ENCODE assay signal across 11 cellular contexts in the genomic region with DNA sequence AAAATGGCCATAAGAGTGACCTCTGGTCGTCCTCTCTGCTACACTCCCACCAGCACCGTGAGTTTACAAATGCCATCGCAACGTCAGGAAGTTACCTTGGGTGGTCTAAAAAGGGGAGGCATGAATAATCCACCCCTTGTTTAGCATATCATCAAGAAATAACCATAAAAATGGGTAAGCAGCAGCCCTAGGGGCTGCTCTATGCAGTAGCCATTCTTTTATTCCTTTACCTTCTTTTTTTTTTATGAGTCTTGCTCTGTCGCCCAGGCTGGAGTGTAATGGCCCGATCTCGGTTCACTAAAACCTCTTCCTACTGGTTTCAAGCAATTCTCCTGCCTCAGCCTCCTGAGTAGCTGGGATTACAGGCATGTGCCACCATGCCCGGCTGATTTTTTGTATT. TPM values are rescaled to one million over a fixed set of nuclear protein-coding genes. Genes with fewer than 3 reads are reported as not detected.
DNase-seq lines count a peak whose midpoint lies in the region; ATAC-seq and TF ChIP-seq lines count a peak whose summit lies in the region.
"Not testable (repeated sequence)": the region's sequence is repeated elsewhere in the genome, so short reads cannot be mapped to it uniquely, and the experiment has no call there.
"Had no signal": no experiment of that assay in that cellular context is flagged by ENCODE, and none has a peak within 500 bp of the region (broad histone marks: within the 10 kb centered on the region; RNA-seq: fewer than 3 reads in every experiment).

No MANE protein-coding gene starts in this region.

- H3K9ac ChIP-seq in GM23248: peak overlapping the region; percentile 62
- H3K9ac ChIP-seq in colonic mucosa (ENCODE audit: low read depth in 2 of 2, low read length in 2 of 2): not testable (repeated sequence)

- 0 out of 2 replicates have a peak, but pooled peaks cover 14% of the 10 kb centered on the region for H3K79me2 ChIP-seq in GM23248 (ENCODE audit: insufficient read depth)

- TF ChIP-seq POLR2A in gastroesophageal sphincter (IDR thresholded peaks at IDR 0.05); transverse colon (IDR thresholded peaks at IDR 0.05): not testable (repeated sequence)

- not testable (repeated sequence) for H4K20me1 ChIP-seq in GM23248 (ENCODE audit: insufficient read depth)

- not testable (repeated sequence) for H3K27me3 ChIP-seq in GM23248 (replicated peaks; ENCODE audit: insufficient read depth); colonic mucosa; gastroesophageal sphincter; transverse colon

- peaks cover 38% of the 10 kb centered on the region for H3K4me1 Mint-ChIP-seq in osteocyte (ENCODE audit: unreplicated experiment)
- not testable (repeated sequence) for H3K4me1 Mint-ChIP-seq in stimulated activated effector memory CD8-positive, alpha-beta T cell treated with anti-CD3 and anti-CD28 coated beads, Interleukin-12 subunit alpha, Interleukin-12 subunit beta, amount 100 ng/mL, for 72 hours

- peaks cover 15% of the 10 kb centered on the region; the same call in 1 of the 2 replicates for H3K4me1 ChIP-seq in GM23248 (ENCODE audit: insufficient read depth)
- H3K4me1 ChIP-seq in colonic mucosa: not testable (repeated sequence)
- peaks cover 0 to 100% (median 62%) of the 10 kb centered on the region in 3 donors for H3K4me1 ChIP-seq in gastroesophageal sphincter
- peaks cover 9 to 26% (median 20%) of the 10 kb centered on the region in 4 donors for H3K4me1 ChIP-seq in transverse colon

- not testable (repeated sequence) for H3K9me2 ChIP-seq in GM23248 (ENCODE audit: insufficient read depth)

- H3K4me3 Mint-ChIP-seq in osteocyte (ENCODE audit: unreplicated experiment): peak overlapping the region; percentile 50
- H3K4me3 Mint-ChIP-seq in stimulated activated effector memory CD8-positive, alpha-beta T cell treated with anti-CD3 and anti-CD28 coated beads, Interleukin-12 subunit alpha, Interleukin-12 subunit beta, amount 100 ng/mL, for 72 hours: not testable (repeated sequence)

- in situ Hi-C loops in GM23248 (cut with MboI); transverse colon (cut with MboI; ENCODE audit: low pct_ligation_motif_present in 1 of 4, low pct_unique_long_range_greater_than_20kb in 1 of 4, low sequenced_read_pairs in 3 of 4): not testable (repeated sequence)

- H3K4me3 ChIP-seq in GM23248: peak overlapping the region; percentile 47; the same call in 1 of the 2 replicates
- not testable (repeated sequence) for H3K4me3 ChIP-seq in colonic mucosa, gastroesophageal sphincter, transverse colon

- H3F3A ChIP-seq in GM23248 (ENCODE audit: insufficient read depth): not testable (repeated sequence)

- 58 to 61% methylated on average over 8 of the region's 8 CpGs for WGBS in GM23248 (ENCODE audit: low coverage in 1 of 2, low lambda C conversion rate in 2 of 2, missing lambda C conversion rate in 2 of 2), 2 experiments
- WGBS in gastroesophageal sphincter (ENCODE audit: low coverage in 1 of 2), 2 donors: 49 to 64% methylated on average over 4 to 8 of the region's 8 CpGs
- WGBS in transverse colon (ENCODE audit: low coverage in 1 of 2), 2 donors: 57 to 62% methylated on average over 8 of the region's 8 CpGs

- not testable (repeated sequence) for H3K36me3 Mint-ChIP-seq in osteocyte (ENCODE audit: unreplicated experiment); stimulated activated effector memory CD8-positive, alpha-beta T cell treated with anti-CD3 and anti-CD28 coated beads, Interleukin-12 subunit alpha, Interleukin-12 subunit beta, amount 100 ng/mL, for 72 hours

- intact Hi-C loops in colonic mucosa (cut with DNase I); transverse colon (cut with DNase I; ENCODE audit: low total_unique reads): not testable (repeated sequence)

- not testable (repeated sequence) for H3K9me3 ChIP-seq in GM23248 (ENCODE audit: low read depth); colonic mucosa; gastroesophageal sphincter; transverse colon

- DNase-seq in GM23248; RWPE1 (ENCODE audit: low spot score); colonic mucosa; osteocyte (ENCODE audit: extremely low spot score, unreplicated experiment); stimulated activated effector memory CD8-positive, alpha-beta T cell treated with anti-CD3 and anti-CD28 coated beads, Interleukin-12 subunit alpha, Interleukin-12 subunit beta, amount 100 ng/mL, for 72 hours (ENCODE audit: low spot score in 2 of 2); transverse colon: not testable (repeated sequence)
- DNase-seq in left kidney (ENCODE audit: low read depth, low spot score): peak; percentile 38

- peak overlapping the region; percentile 89 for H3K4me2 ChIP-seq in GM23248 (ENCODE audit: unreplicated experiment)

- TF ChIP-seq CTCF in RWPE1 (conservative IDR thresholded peaks at IDR 0.05; ENCODE audit: low read depth); colonic mucosa (IDR thresholded peaks at IDR 0.05); gastroesophageal sphincter (IDR thresholded peaks at IDR 0.05); osteocyte (IDR thresholded peaks at IDR 0.05); transverse colon (IDR thresholded peaks at IDR 0.05): not testable (repeated sequence)

- peak overlapping the region; percentile 65 for H2AFZ ChIP-seq in GM23248

- not testable (repeated sequence) for TF ChIP-seq EP300 in gastroesophageal sphincter (IDR thresholded peaks at IDR 0.05); transverse colon (IDR thresholded peaks at IDR 0.05; ENCODE audit: low read depth)

- H3K27me3 Mint-ChIP-seq in osteocyte (ENCODE audit: unreplicated experiment): not testable (repeated sequence)

- H3K36me3 ChIP-seq in GM23248 (ENCODE audit: low read depth); colonic mucosa; transverse colon: not testable (repeated sequence)
- peaks cover 0 to 14% of the 10 kb centered on the region in 2 donors for H3K36me3 ChIP-seq in gastroesophageal sphincter

- POLR2A ChIA-PET in RWPE1 (lab: Yijun Ruan, JAX; ENCODE audit: low non-redundant PET): not testable (repeated sequence)

- not testable (repeated sequence) for H3K27ac ChIP-seq in GM23248
- H3K27ac ChIP-seq in RWPE1: peak overlapping the region; percentile 99
- peak overlapping the region; percentile 37 for H3K27ac ChIP-seq in colonic mucosa
- H3K27ac ChIP-seq in gastroesophageal sphincter: peak overlapping the region; percentile 77 to 91 (median 90)
- H3K27ac ChIP-seq in transverse colon: peak overlapping the region; percentile 45 to 89 (median 76)

- H3K9me3 Mint-ChIP-seq in osteocyte (ENCODE audit: unreplicated experiment); stimulated activated effector memory CD8-positive, alpha-beta T cell treated with anti-CD3 and anti-CD28 coated beads, Interleukin-12 subunit alpha, Interleukin-12 subunit beta, amount 100 ng/mL, for 72 hours: not testable (repeated sequence)

- CTCF ChIA-PET in RWPE1 (lab: Yijun Ruan, JAX): not testable (repeated sequence)

- not testable (repeated sequence) for ATAC-seq in gastroesophageal sphincter; stimulated activated effector memory CD8-positive, alpha-beta T cell treated with anti-CD3 and anti-CD28 coated beads, Interleukin-12 subunit alpha, Interleukin-12 subunit beta, amount 100 ng/mL, for 72 hours

- H3K27ac Mint-ChIP-seq in osteocyte (ENCODE audit: unreplicated experiment): peak overlapping the region; percentile 86
- peak overlapping the region; percentile 29 for H3K27ac Mint-ChIP-seq in stimulated activated effector memory CD8-positive, alpha-beta T cell treated with anti-CD3 and anti-CD28 coated beads, Interleukin-12 subunit alpha, Interleukin-12 subunit beta, amount 100 ng/mL, for 72 hours

RNA-seq across cellular contexts. Expression of a gene that starts 21.8 kb away (rescaled TPM):
- total RNA-seq in GM23248 (2014; rRNA removed; shearing (Covaris generic)): 10.9 and 18.6 TPM in 2 replicates
- 14.8 and 15.4 TPM in 2 replicates for polyA plus RNA-seq in GM23248 (2016; fragmentation: Nextera tagmentation; extraction: Ambion mirVana)
- total RNA-seq in colonic mucosa: 1 to 10 TPM; 2.7 to 8.7 TPM
- total RNA-seq in gastroesophageal sphincter: 10 to 100 TPM; 36.9 to 70.9 (median 55.3) TPM
- total RNA-seq in osteocyte: 29.9 and 32.8 TPM in 2 replicates
- total RNA-seq in transverse colon: 10 to 100 TPM in 2 of 4 donors, 1 to 10 TPM in 2; 6.3 to 31.4 (median 12.7) TPM
- polyA plus RNA-seq: CD4-positive, alpha-beta memory T cell had no signal

RNA-seq across cellular contexts. Expression of a gene that starts 49.7 kb away (rescaled TPM):
- 314 and 378 TPM in 2 replicates for total RNA-seq in GM23248 (2014; rRNA removed; shearing (Covaris generic))
- polyA plus RNA-seq in GM23248 (2016; fragmentation: Nextera tagmentation; extraction: Ambion mirVana): 907 and 950 TPM in 2 replicates
- total RNA-seq in colonic mucosa (100 to 1,000 TPM; 105 to 133 TPM), gastroesophageal sphincter (100 to 1,000 TPM; 127 to 268 (median 155) TPM), osteocyte (408 and 430 TPM in 2 replicates), transverse colon (100 to 1,000 TPM; 138 to 294 (median 167) TPM)

RNA-seq across cellular contexts. Expression of a gene that starts 58.5 kb away (rescaled TPM):
- total RNA-seq in GM23248 (2014; rRNA removed; shearing (Covaris generic)): not detected in 2 replicates
- 0.62 TPM in 1 of 2 replicates, not detected in the other for polyA plus RNA-seq in GM23248 (2016; fragmentation: Nextera tagmentation; extraction: Ambion mirVana)
- total RNA-seq in colonic mucosa (under 1 TPM in 1 of 2 donors, not detected in 1; 0.44 TPM), gastroesophageal sphincter (1 to 10 TPM in 1 of 4 donors, not detected in 3; 1.8 TPM), osteocyte (0.47 and 1.3 TPM in 2 replicates), transverse colon (under 1 TPM in 1 of 4 donors, not detected in 3; 0.55 TPM)
- total RNA-seq: H4 had no signal
- polyA plus RNA-seq: BJ had no signal
